Comparison of ENCODE assay signal across 19 cellular contexts in genomic region chr1:187491082-187491720, GRCh38.
DNase-seq lines count a peak whose midpoint lies in the region; ATAC-seq, FAIRE-seq and TF ChIP-seq lines count a peak whose summit lies in the region.
"Had no signal": no experiment of that assay in that cellular context is flagged by ENCODE, and none has a peak within 500 bp of the region (broad histone marks: within the 10 kb centered on the region; RNA-seq: fewer than 3 reads in every experiment).

No MANE protein-coding gene starts in this region.

- H3K79me2 ChIP-seq in GM23338 (replicated peaks; ENCODE audit: insufficient read depth) = no peaks in the 10 kb centered on the region

- no peak overlapping the region for H2AFZ ChIP-seq in GM23338

- CTCF ChIA-PET in AG04450 (lab: Charles Lee) = interaction anchor here (0.6 kb wide), 1 partner anchor 497 kb away, joined by 3 read pairs; no protein-coding TSS in a partner anchor

- H3K4me1 Mint-ChIP-seq in GM23338 = no peaks in the 10 kb centered on the region
- no peaks in the 10 kb centered on the region for H3K4me1 Mint-ChIP-seq in activated T-cell treated with anti-CD3 and anti-CD28 coated beads, Interleukin-2, amount 50 U/mL, for 72 hours (ENCODE audit: low read depth)
- H3K4me1 Mint-ChIP-seq: activated naive CD8-positive, alpha-beta T cell treated with anti-CD3 and anti-CD28 coated beads, Interleukin-2, amount 50 U/mL, for 24 hours; natural killer cell had no signal

- H4K20me1 ChIP-seq in GM23338 (replicated peaks; ENCODE audit: insufficient read depth) = no peaks in the 10 kb centered on the region

- H3K36me3 Mint-ChIP-seq in GM23338 (ENCODE audit: low read depth) = 0 out of 3 replicates have a peak, but pooled peaks cover 3% of the 10 kb centered on the region
- H3K36me3 Mint-ChIP-seq in activated T-cell treated with anti-CD3 and anti-CD28 coated beads, Interleukin-2, amount 50 U/mL, for 72 hours (ENCODE audit: insufficient read depth in 2 of 2) = no peaks in the 10 kb centered on the region
- H3K36me3 Mint-ChIP-seq: natural killer cell had no signal

- ATAC-seq in GM23338 (no peak), GM21737 (IDR thresholded peaks at IDR 0.05; ENCODE audit: unreplicated experiment) (no peak), right cardiac atrium (no peak), HG02798 (IDR thresholded peaks at IDR 0.05; ENCODE audit: poor library complexity, unreplicated experiment) (no peak)
- no peak for ATAC-seq in activated T-cell treated with anti-CD3 and anti-CD28 coated beads, Interleukin-2, amount 50 U/mL, for 72 hours (replicated peaks in 1 of 2)
- ATAC-seq: activated naive CD8-positive, alpha-beta T cell treated with anti-CD3 and anti-CD28 coated beads, Interleukin-2, amount 50 U/mL, for 24 hours; esophagus mucosa; natural killer cell had no signal

- POLR2A ChIA-PET in AG04450 (lab: Yijun Ruan, JAX) = no interaction called here

- WGBS in right cardiac atrium = 68% methylated on average over 5 of the region's 5 CpGs

- H3K9me3 Mint-ChIP-seq in GM23338 = no peaks in the 10 kb centered on the region
- H3K9me3 Mint-ChIP-seq in activated T-cell treated with anti-CD3 and anti-CD28 coated beads, Interleukin-2, amount 50 U/mL, for 72 hours = peaks cover 2 to 4% of the 10 kb centered on the region in 2 donors

- TF ChIP-seq CTCF in AG04450 (IDR thresholded peaks at IDR 0.05; ENCODE audit: low read depth, low read length) (no peak), GM23338 (conservative IDR thresholded peaks at IDR 0.05; ENCODE audit: low read depth in 2 of 2) (no peak)

- no peaks in the 10 kb centered on the region for H3K9me2 ChIP-seq in GM23338 (ENCODE audit: insufficient read depth)

- no peak overlapping the region for H3K4me3 Mint-ChIP-seq in GM23338
- H3K4me3 Mint-ChIP-seq in activated T-cell treated with anti-CD3 and anti-CD28 coated beads, Interleukin-2, amount 50 U/mL, for 72 hours = no peak overlapping the region
- H3K4me3 Mint-ChIP-seq: activated naive CD8-positive, alpha-beta T cell treated with anti-CD3 and anti-CD28 coated beads, Interleukin-2, amount 50 U/mL, for 24 hours; activated T-cell treated with anti-CD3 and anti-CD28 coated beads, Interleukin-2, amount 50 U/mL, for 24 hours; natural killer cell had no signal

- H3F3A ChIP-seq in GM23338 (replicated peaks; ENCODE audit: low read depth) = no peaks in the 10 kb centered on the region

- peak overlapping the region; percentile 33; the same call in 1 of the 2 replicates for H3K27ac Mint-ChIP-seq in GM23338
- H3K27ac Mint-ChIP-seq in activated T-cell treated with anti-CD3 and anti-CD28 coated beads, Interleukin-2, amount 50 U/mL, for 72 hours = no peak overlapping the region
- H3K27ac Mint-ChIP-seq: activated naive CD8-positive, alpha-beta T cell treated with anti-CD3 and anti-CD28 coated beads, Interleukin-2, amount 50 U/mL, for 24 hours; activated T-cell treated with anti-CD3 and anti-CD28 coated beads, Interleukin-2, amount 50 U/mL, for 24 hours; natural killer cell had no signal

- FAIRE-seq in RCC 7860 (lab: Jason Lieb, UNC) = no peak
- FAIRE-seq: colon, GM19239 had no signal

- H3K27me3 ChIP-seq in AG04450 (ENCODE audit: control insufficient read depth, insufficient read depth, low read length) = no peaks in the 10 kb centered on the region
- no peaks in the 10 kb centered on the region for H3K27me3 ChIP-seq in GM23338 (ENCODE audit: insufficient read depth)
- no peaks in the 10 kb centered on the region for H3K27me3 ChIP-seq in right cardiac atrium (ENCODE audit: control insufficient read depth, insufficient read depth)
- H3K27me3 ChIP-seq: BE2C, tibial nerve had no signal

- H3K36me3 ChIP-seq in GM23338 (ENCODE audit: insufficient read depth) = no peaks in the 10 kb centered on the region
- H3K36me3 ChIP-seq: BE2C, tibial nerve had no signal

- H3K4me3 ChIP-seq in AG04450 (ENCODE audit: low read depth, low read length) (no peak overlapping the region), GM23338 (no peak overlapping the region), right cardiac atrium (ENCODE audit: low read length) (no peak overlapping the region)
- H3K4me3 ChIP-seq: tibial nerve had no signal

- H3K27ac ChIP-seq in AG04450 (ENCODE audit: low read depth, low read length) (peak overlapping the region; percentile 40), GM23338 (ENCODE audit: low read depth) (no peak overlapping the region), epithelial cell of prostate (peak overlapping the region; percentile 41), right cardiac atrium (ENCODE audit: low read length) (no peak overlapping the region)
- H3K27ac ChIP-seq: tibial nerve had no signal

- H3K9me3 ChIP-seq in AG04450 (ENCODE audit: control insufficient read depth, insufficient read depth, low read length) (no peaks in the 10 kb centered on the region), right cardiac atrium (ENCODE audit: control insufficient read depth, low read length) (peaks cover 2% of the 10 kb centered on the region)
- H3K9me3 ChIP-seq: BE2C, tibial nerve had no signal

- H3K27me3 Mint-ChIP-seq in GM23338 (ENCODE audit: insufficient read depth, low read depth, poor library complexity) = no peaks in the 10 kb centered on the region
- no peaks in the 10 kb centered on the region for H3K27me3 Mint-ChIP-seq in activated T-cell treated with anti-CD3 and anti-CD28 coated beads, Interleukin-2, amount 50 U/mL, for 72 hours (ENCODE audit: low read depth)
- H3K27me3 Mint-ChIP-seq: activated naive CD8-positive, alpha-beta T cell treated with anti-CD3 and anti-CD28 coated beads, Interleukin-2, amount 50 U/mL, for 24 hours; activated T-cell treated with anti-CD3 and anti-CD28 coated beads, Interleukin-2, amount 50 U/mL, for 24 hours had no signal

- peak; percentile 95 for DNase-seq in AG04450 (ENCODE audit: low read depth, low spot score)
- DNase-seq in GM23338 (ENCODE audit: low spot score) = no peak
- peak; percentile 39 for DNase-seq in RCC 7860 (ENCODE audit: low spot score)
- DNase-seq in epithelial cell of prostate (ENCODE audit: low read depth, low spot score) = peak; percentile 71
- no peak for DNase-seq in right cardiac atrium
- DNase-seq in activated T-cell treated with anti-CD3 and anti-CD28 coated beads, Interleukin-2, amount 50 U/mL, for 72 hours = no peak
- DNase-seq: activated CD4-positive, alpha-beta T cell treated with anti-CD3 and anti-CD28 coated beads for 48 hours; activated naive CD8-positive, alpha-beta T cell treated with anti-CD3 and anti-CD28 coated beads, Interleukin-2, amount 50 U/mL, for 24 hours; activated T-cell treated with anti-CD3 and anti-CD28 coated beads, Interleukin-2, amount 50 U/mL, for 24 hours; BE2C; GF-D8; natural killer cell; retina had no signal

- H3K4me1 ChIP-seq in GM23338 (ENCODE audit: insufficient read depth) (no peaks in the 10 kb centered on the region), right cardiac atrium (ENCODE audit: control insufficient read depth, insufficient read depth, low read length) (no peaks in the 10 kb centered on the region)
- H3K4me1 ChIP-seq: BE2C, tibial nerve had no signal

- intact Hi-C loops in right cardiac atrium (cut with DNase I) = no loop called here

- no peak overlapping the region for H3K4me2 ChIP-seq in GM23338

TF ChIP-seq in GM23338, 12 proteins besides CTCF, POLR2A, EP300 and RAD21 (continues in another document):
- TF ChIP-seq EZH2 (IDR thresholded peaks at IDR 0.05; ENCODE audit: low read depth, unreplicated experiment) (no peak), JUNB (IDR thresholded peaks at IDR 0.05; ENCODE audit: unreplicated experiment) (no peak), NANOG (IDR thresholded peaks at IDR 0.05; ENCODE audit: borderline replicate concordance) (no peak), STAT1 (IDR thresholded peaks at IDR 0.05; ENCODE audit: unreplicated experiment) (no peak), REST (IDR thresholded peaks at IDR 0.05; ENCODE audit: unreplicated experiment) (no peak), EZH2phosphoT487 (IDR thresholded peaks at IDR 0.05; ENCODE audit: unreplicated experiment) (no peak), ZNF331 (CRISPR knock-in tag; IDR thresholded peaks at IDR 0.05; ENCODE audit: low read depth) (no peak), CREB1 (CRISPR knock-in tag; IDR thresholded peaks at IDR 0.05; ENCODE audit: low read depth) (no peak)
- TF ChIP-seq, protein P1, sequence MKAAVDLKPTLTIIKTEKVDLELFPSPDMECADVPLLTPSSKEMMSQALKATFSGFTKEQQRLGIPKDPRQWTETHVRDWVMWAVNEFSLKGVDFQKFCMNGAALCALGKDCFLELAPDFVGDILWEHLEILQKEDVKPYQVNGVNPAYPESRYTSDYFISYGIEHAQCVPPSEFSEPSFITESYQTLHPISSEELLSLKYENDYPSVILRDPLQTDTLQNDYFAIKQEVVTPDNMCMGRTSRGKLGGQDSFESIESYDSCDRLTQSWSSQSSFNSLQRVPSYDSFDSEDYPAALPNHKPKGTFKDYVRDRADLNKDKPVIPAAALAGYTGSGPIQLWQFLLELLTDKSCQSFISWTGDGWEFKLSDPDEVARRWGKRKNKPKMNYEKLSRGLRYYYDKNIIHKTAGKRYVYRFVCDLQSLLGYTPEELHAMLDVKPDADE (IDR thresholded peaks at IDR 0.05) = no peak

Comparison
In these comparisons a context has a peak if more than half of its experiments do, and no peak if none do; other contexts are left out.
1. DNase-seq: peak in AG04450 (single experiment), RCC 7860 (single experiment) and epithelial cell of prostate (single experiment); none in GM23338 (single experiment), right cardiac atrium (0 of 3) and activated T-cell treated with anti-CD3 and anti-CD28 coated beads, Interleukin-2, amount 50 U/mL, for 72 hours (0 of 2).
2. H3K27ac ChIP-seq: peak in AG04450 (single experiment) and epithelial cell of prostate (single experiment); none in GM23338 (single experiment) and right cardiac atrium (single experiment).